In the genomic region with DNA sequence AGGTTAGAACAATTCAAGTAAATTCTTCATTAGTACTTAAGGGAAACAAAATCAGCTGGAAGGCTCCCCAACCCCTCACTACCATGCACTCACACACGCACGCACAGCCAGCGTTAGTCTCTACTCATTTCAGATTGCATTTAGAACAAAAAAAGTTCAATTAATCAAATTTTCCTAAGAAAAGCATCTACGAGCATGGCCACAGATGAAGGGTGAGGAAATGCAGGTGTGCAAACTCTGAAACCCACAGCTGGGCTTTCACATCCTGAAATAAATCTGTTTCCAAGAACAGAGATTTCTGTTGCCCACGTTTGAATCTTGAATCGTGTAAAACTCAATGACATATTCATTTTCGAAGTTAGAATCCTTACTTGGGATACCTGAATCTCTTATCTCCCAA, we compare ENCODE assay signal across 13 cellular contexts.
DNase-seq lines count a peak whose midpoint lies in the region; ATAC-seq and TF ChIP-seq lines count a peak whose summit lies in the region.
"Had no signal": no experiment of that assay in that cellular context is flagged by ENCODE, and none has a peak within 500 bp of the region (broad histone marks: within the 10 kb centered on the region; RNA-seq: fewer than 3 reads in every experiment).

No MANE protein-coding gene starts in this region.

- no peaks in the 10 kb centered on the region for H3K79me2 ChIP-seq in GM23338 (replicated peaks; ENCODE audit: insufficient read depth)

- H3K36me3 ChIP-seq in GM23338 (ENCODE audit: insufficient read depth) = peaks cover 3% of the 10 kb centered on the region; the same call in 1 of the 2 replicates

- H2AFZ ChIP-seq in GM23338 = no peak overlapping the region

- H3F3A ChIP-seq in GM23338 (replicated peaks; ENCODE audit: low read depth) = no peaks in the 10 kb centered on the region

- no peak overlapping the region for H3K4me2 ChIP-seq in GM23338

- H3K4me1 ChIP-seq in GM23338 (ENCODE audit: insufficient read depth) = no peaks in the 10 kb centered on the region

- H3K9me2 ChIP-seq in GM23338 (ENCODE audit: insufficient read depth) = no peaks in the 10 kb centered on the region

- no peak overlapping the region for H3K27ac ChIP-seq in GM23338 (ENCODE audit: low read depth)
- H3K27ac ChIP-seq: esophagus muscularis mucosa, suprapubic skin, VCaP had no signal

- no peaks in the 10 kb centered on the region for H4K20me1 ChIP-seq in GM23338 (replicated peaks; ENCODE audit: insufficient read depth)

- peaks cover 13% of the 10 kb centered on the region for H3K36me3 Mint-ChIP-seq in activated naive CD4-positive, alpha-beta T cell treated with anti-CD3 and anti-CD28 coated beads, Interleukin-2, amount 50 U/mL, for 24 hours
- H3K36me3 Mint-ChIP-seq in HFFc6 (ENCODE audit: low read depth) (peaks cover 4% of the 10 kb centered on the region; the same call in 1 of the 2 replicates), GM23338 (ENCODE audit: low read depth) (peaks cover 3% of the 10 kb centered on the region; the same call in 1 of the 3 replicates)

- peaks cover 54% of the 10 kb centered on the region for H3K4me1 Mint-ChIP-seq in activated naive CD4-positive, alpha-beta T cell treated with anti-CD3 and anti-CD28 coated beads, Interleukin-2, amount 50 U/mL, for 24 hours
- H3K4me1 Mint-ChIP-seq in HFFc6 (ENCODE audit: low read depth) (peaks cover 6% of the 10 kb centered on the region; the same call in 1 of the 2 replicates), GM23338 (peaks cover 6% of the 10 kb centered on the region; the same call in 2 of the 3 replicates)
- H3K4me1 Mint-ChIP-seq: nephron had no signal

- no peaks in the 10 kb centered on the region for H3K27me3 Mint-ChIP-seq in activated naive CD4-positive, alpha-beta T cell treated with anti-CD3 and anti-CD28 coated beads, Interleukin-2, amount 50 U/mL, for 24 hours
- H3K27me3 Mint-ChIP-seq in HFFc6 (ENCODE audit: insufficient read depth) = no peaks in the 10 kb centered on the region; the same call in 1 of the 2 replicates
- H3K27me3 Mint-ChIP-seq in GM23338 (ENCODE audit: insufficient read depth, low read depth, poor library complexity) = peaks cover 5% of the 10 kb centered on the region

- H3K27ac Mint-ChIP-seq in activated naive CD4-positive, alpha-beta T cell treated with anti-CD3 and anti-CD28 coated beads, Interleukin-2, amount 50 U/mL, for 24 hours = peak overlapping the region; percentile 65
- H3K27ac Mint-ChIP-seq in HFFc6 (no peak overlapping the region), GM23338 (no peak overlapping the region)
- H3K27ac Mint-ChIP-seq: nephron had no signal

- TF ChIP-seq CTCF in HFFc6 (IDR thresholded peaks at IDR 0.05) = no peak
- no peak for TF ChIP-seq CTCF in GM23338 (conservative IDR thresholded peaks at IDR 0.05; ENCODE audit: low read depth in 2 of 2)

- no peak overlapping the region for H3K4me3 ChIP-seq in GM23338
- H3K4me3 ChIP-seq: esophagus muscularis mucosa, suprapubic skin had no signal

- no peaks in the 10 kb centered on the region for H3K9me3 Mint-ChIP-seq in activated naive CD4-positive, alpha-beta T cell treated with anti-CD3 and anti-CD28 coated beads, Interleukin-2, amount 50 U/mL, for 24 hours
- H3K9me3 Mint-ChIP-seq in HFFc6 (no peaks in the 10 kb centered on the region), GM23338 (no peaks in the 10 kb centered on the region)
- H3K9me3 Mint-ChIP-seq: nephron had no signal

- DNase-seq in HFFc6 (no peak), MV-4-11 (lab: John Stamatoyannopoulos, UW) (no peak), GF-D8 (lab: John Stamatoyannopoulos, UW) (no peak), GM23338 (ENCODE audit: low spot score) (no peak)
- DNase-seq: NCI-H1417 treated with DMSO at 0.1 percent for 48 hours had no signal

- H3K27me3 ChIP-seq in GM23338 (ENCODE audit: insufficient read depth) = no peaks in the 10 kb centered on the region
- H3K27me3 ChIP-seq: esophagus muscularis mucosa, suprapubic skin had no signal

- H3K4me3 Mint-ChIP-seq in activated naive CD4-positive, alpha-beta T cell treated with anti-CD3 and anti-CD28 coated beads, Interleukin-2, amount 50 U/mL, for 24 hours = no peak overlapping the region
- H3K4me3 Mint-ChIP-seq in HFFc6 = no peak overlapping the region
- no peak overlapping the region for H3K4me3 Mint-ChIP-seq in GM23338
- H3K4me3 Mint-ChIP-seq: nephron had no signal

- ATAC-seq in GM18867 (IDR thresholded peaks at IDR 0.05; ENCODE audit: unreplicated experiment) (peak; percentile 32), GM21381 (IDR thresholded peaks at IDR 0.05; ENCODE audit: unreplicated experiment) (peak; percentile 31), HG03175 (IDR thresholded peaks at IDR 0.05; ENCODE audit: unreplicated experiment) (peak; percentile 6), GM23338 (no peak)

TF ChIP-seq in GM23338, 12 proteins besides CTCF, POLR2A, EP300 and RAD21 (continues in another document):
- no peak for TF ChIP-seq ZNF114 (CRISPR knock-in tag; IDR thresholded peaks at IDR 0.05)
- TF ChIP-seq JUNB (IDR thresholded peaks at IDR 0.05; ENCODE audit: unreplicated experiment) = no peak
- TF ChIP-seq NANOG (IDR thresholded peaks at IDR 0.05; ENCODE audit: borderline replicate concordance) = no peak
- TF ChIP-seq CREB1 (CRISPR knock-in tag; IDR thresholded peaks at IDR 0.05; ENCODE audit: low read depth) = no peak
- no peak for TF ChIP-seq STAT1 (IDR thresholded peaks at IDR 0.05; ENCODE audit: unreplicated experiment)
- TF ChIP-seq EZH2phosphoT487 (IDR thresholded peaks at IDR 0.05; ENCODE audit: unreplicated experiment) = no peak
- TF ChIP-seq POLR2AphosphoS5 (IDR thresholded peaks at IDR 0.05; ENCODE audit: low read depth) = no peak
- TF ChIP-seq, protein P1, sequence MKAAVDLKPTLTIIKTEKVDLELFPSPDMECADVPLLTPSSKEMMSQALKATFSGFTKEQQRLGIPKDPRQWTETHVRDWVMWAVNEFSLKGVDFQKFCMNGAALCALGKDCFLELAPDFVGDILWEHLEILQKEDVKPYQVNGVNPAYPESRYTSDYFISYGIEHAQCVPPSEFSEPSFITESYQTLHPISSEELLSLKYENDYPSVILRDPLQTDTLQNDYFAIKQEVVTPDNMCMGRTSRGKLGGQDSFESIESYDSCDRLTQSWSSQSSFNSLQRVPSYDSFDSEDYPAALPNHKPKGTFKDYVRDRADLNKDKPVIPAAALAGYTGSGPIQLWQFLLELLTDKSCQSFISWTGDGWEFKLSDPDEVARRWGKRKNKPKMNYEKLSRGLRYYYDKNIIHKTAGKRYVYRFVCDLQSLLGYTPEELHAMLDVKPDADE (IDR thresholded peaks at IDR 0.05) = no peak
- TF ChIP-seq ZNF331 (CRISPR knock-in tag; IDR thresholded peaks at IDR 0.05; ENCODE audit: low read depth) = no peak
- TF ChIP-seq EZH2 (IDR thresholded peaks at IDR 0.05; ENCODE audit: low read depth, unreplicated experiment) = no peak
